Comparison of ENCODE assay signal across 8 cellular contexts in genomic region chr19:8390617-8390981, GRCh38. TPM values are rescaled to one million over a fixed set of nuclear protein-coding genes. Genes with fewer than 3 reads are reported as not detected.
DNase-seq lines count a peak whose midpoint lies in the region; ATAC-seq and TF ChIP-seq lines count a peak whose summit lies in the region.

No MANE protein-coding gene starts in this region.

- no peak for TF ChIP-seq CTCF in esophagus squamous epithelium (IDR thresholded peaks at IDR 0.05)

- 0% methylated on average over 5 to 9 of the region's 28 CpGs for WGBS in esophagus squamous epithelium, 2 donors

- peak overlapping the region; percentile 61 for H3K4me3 ChIP-seq in Jurkat, Clone E6-1 (ENCODE audit: low read length)
- H3K4me3 ChIP-seq in esophagus squamous epithelium = peak overlapping the region; percentile 86 to 100 (median 98)

- peak; percentile 21 for ATAC-seq in GM21619 (IDR thresholded peaks at IDR 0.05; ENCODE audit: unreplicated experiment)

- no peaks in the 10 kb centered on the region for H3K36me3 ChIP-seq in esophagus squamous epithelium

- TF ChIP-seq POLR2A in esophagus squamous epithelium (IDR thresholded peaks at IDR 0.05) = peak in 1 of 4 donors; percentile 62

- H3K9me3 ChIP-seq in esophagus squamous epithelium = no peaks in the 10 kb centered on the region

- DNase-seq in DMS153 (lab: John Stamatoyannopoulos, UW) = peak; percentile 70
- peak; percentile 84 for DNase-seq in Jurkat, Clone E6-1 (ENCODE audit: low read depth, low spot score)
- peak; percentile 78 for DNase-seq in activated T-helper 1 cell treated with Interleukin-2 at 50 U/mL for 16 hours (ENCODE audit: low read depth)
- DNase-seq in esophagus squamous epithelium (lab: John Stamatoyannopoulos, UW) = peak; percentile 59
- DNase-seq in myocyte (ENCODE audit: low read depth) = peak; percentile 83
- DNase-seq in stimulated activated CD8-positive, alpha-beta memory T cell treated with anti-CD3 and anti-CD28 coated beads, Interleukin-7, amount 100 ng/mL, for 24 hours (ENCODE audit: low read depth) = peak; percentile 87

- no peaks in the 10 kb centered on the region for H3K27me3 ChIP-seq in esophagus squamous epithelium

- H3K4me1 ChIP-seq in esophagus squamous epithelium = peaks cover 36 to 79% (median 49%) of the 10 kb centered on the region in 3 donors

- peak overlapping the region; percentile 99 to 100 (median 100) for H3K27ac ChIP-seq in esophagus squamous epithelium

- intact Hi-C loops in esophagus squamous epithelium (cut with DNase I) = no loop called here

TF ChIP-seq in PFSK-1, 5 proteins besides CTCF, POLR2A, EP300 and RAD21:
- TF ChIP-seq POLR2AphosphoS5 (IDR thresholded peaks at IDR 0.05; ENCODE audit: low read depth, low read length) = 0 out of 2 replicates have a peak, but pooled peaks have one; percentile 15
- TF ChIP-seq SIN3A (IDR thresholded peaks at IDR 0.05; ENCODE audit: borderline replicate concordance, insufficient read depth, low read length) = no peak
TF ChIP-seq in PFSK-1: peak in this region for 1.

RNA-seq across cellular contexts. Expression of gene RAB11B, which starts 0.4 kb away (rescaled TPM):
- polyA plus RNA-seq in Jurkat, Clone E6-1 (2012; ENCODE audit: insufficient read depth, insufficient read length) = 102 TPM
- polyA plus RNA-seq in PFSK-1 (2012; ENCODE audit: insufficient read length, low read depth) = 116 TPM
- total RNA-seq in esophagus squamous epithelium (10 to 100 TPM; 11.3 to 44.0 (median 26.0) TPM), myocyte (10.0 and 12.5 TPM in 2 replicates)
- polyA plus RNA-seq in myocyte (2012) = 138 TPM

RNA-seq across cellular contexts. Expression of gene MARCHF2, which starts 22.5 kb away (rescaled TPM):
- 9.8 TPM for polyA plus RNA-seq in Jurkat, Clone E6-1 (2012; ENCODE audit: insufficient read depth, insufficient read length)
- polyA plus RNA-seq in PFSK-1 (2012; ENCODE audit: insufficient read length, low read depth) = 23.0 TPM
- 10 to 100 TPM; 34.5 to 78.9 (median 61.7) TPM for total RNA-seq in esophagus squamous epithelium
- total RNA-seq in myocyte = 60.6 and 91.3 TPM in 2 replicates
- 46.5 TPM for polyA plus RNA-seq in myocyte (2012)

RNA-seq across cellular contexts. Expression of gene ANGPTL4, which starts 26.6 kb away (rescaled TPM):
- polyA plus RNA-seq in Jurkat, Clone E6-1 (2012; ENCODE audit: insufficient read depth, insufficient read length) = 1.4 TPM
- polyA plus RNA-seq in PFSK-1 (2012; ENCODE audit: insufficient read length, low read depth) = 0.92 TPM
- total RNA-seq in esophagus squamous epithelium (10 to 100 TPM; 17.0 to 37.1 (median 19.2) TPM), myocyte (0.57 TPM in 1 of 2 replicates, not detected in the other)
- polyA plus RNA-seq in myocyte (2012) = 2.5 TPM

RNA-seq across cellular contexts. Expression of gene KANK3, which starts 47.5 kb away (rescaled TPM):
- polyA plus RNA-seq in Jurkat, Clone E6-1 (2012; ENCODE audit: insufficient read depth, insufficient read length) = 1.7 TPM
- polyA plus RNA-seq in PFSK-1 (2012; ENCODE audit: insufficient read length, low read depth) = 1.0 TPM
- total RNA-seq in esophagus squamous epithelium (1 to 10 TPM; 2.9 to 8.8 (median 4.4) TPM), myocyte (0.05 and 0.11 TPM in 2 replicates)
- 0.14 TPM for polyA plus RNA-seq in myocyte (2012)

RNA-seq across cellular contexts. Expression of gene HNRNPM, which starts 54.2 kb away (rescaled TPM):
- polyA plus RNA-seq in Jurkat, Clone E6-1 (2012; ENCODE audit: insufficient read depth, insufficient read length) = 416 TPM
- polyA plus RNA-seq in PFSK-1 (2012; ENCODE audit: insufficient read length, low read depth) = 301 TPM
- total RNA-seq in esophagus squamous epithelium (100 to 1,000 TPM; 102 to 162 (median 128) TPM), myocyte (38.5 and 43.6 TPM in 2 replicates)
- 89.3 TPM for polyA plus RNA-seq in myocyte (2012)

Comparison
In these comparisons a context has a peak if more than half of its experiments do, and no peak if none do; other contexts are left out.
1. Peak in every context shown above with its lines: DNase-seq, ATAC-seq, H3K4me3 ChIP-seq and H3K27ac ChIP-seq.
2. RNA of gene ANGPTL4, which starts 26.6 kb away (total RNA-seq): 17.0 to 37.1 TPM in esophagus squamous epithelium; 0.57 TPM in myocyte; every median in the first group is over 10 times any median in the second.